Comparison of ENCODE assay signal across 1 cellular context in genomic region chr2:53575606-53576360, GRCh38.
TF ChIP-seq lines count a peak whose summit lies in the region.

No MANE protein-coding gene starts in this region.

TF ChIP-seq in GM23338, 12 proteins besides CTCF, POLR2A, EP300 and RAD21 (continued from another document):
- TF ChIP-seq ZNF462 (CRISPR knock-in tag; IDR thresholded peaks at IDR 0.05) (no peak), POLR2AphosphoS5 (IDR thresholded peaks at IDR 0.05; ENCODE audit: low read depth) (no peak), REST (IDR thresholded peaks at IDR 0.05; ENCODE audit: unreplicated experiment) (no peak), ZNF114 (CRISPR knock-in tag; IDR thresholded peaks at IDR 0.05) (no peak)
TF ChIP-seq in GM23338: peak in this region for 0.
